ENCODE assay signal across 16 cellular contexts in the genomic region with DNA sequence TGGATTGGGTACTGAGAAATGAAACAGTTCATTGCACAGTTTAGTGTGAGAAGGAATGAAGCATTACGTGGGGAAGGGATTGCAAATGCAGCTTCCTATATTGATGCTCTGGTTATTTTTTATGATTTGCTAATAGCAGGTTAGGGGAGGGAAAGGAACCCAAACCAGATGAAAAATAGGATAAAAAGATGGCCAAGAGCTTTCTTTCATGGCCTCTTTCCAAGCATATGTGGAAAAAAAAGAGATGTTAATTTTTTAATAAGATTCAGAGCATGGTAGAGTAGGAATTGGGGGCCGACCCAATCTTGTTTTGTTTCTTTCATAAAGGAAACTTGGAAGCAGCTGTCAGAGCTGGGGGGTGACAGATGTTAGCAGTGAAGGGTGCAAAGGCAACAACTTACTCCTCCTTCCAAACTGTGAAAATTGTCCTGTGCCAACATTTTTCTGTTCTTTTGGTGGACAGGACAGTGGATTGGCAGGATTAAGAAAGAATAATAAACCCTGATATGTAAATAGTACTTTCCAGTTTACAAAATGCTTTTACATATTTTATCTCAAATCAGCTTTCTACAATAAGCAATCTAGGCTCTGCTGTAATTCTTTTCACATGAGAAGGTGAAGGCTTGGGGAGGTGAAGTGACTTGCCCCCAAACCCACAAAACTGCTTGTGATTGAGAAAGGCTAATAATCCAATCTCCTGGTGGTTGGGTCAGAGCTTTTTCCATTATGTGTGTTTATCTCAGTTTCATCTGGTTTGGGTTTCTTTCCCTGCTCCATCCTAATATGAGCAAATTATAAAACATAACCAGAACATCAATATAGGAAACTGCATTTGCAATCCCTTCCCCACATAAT.
A peak's percentile ranks its signal among the peaks of the same experiment; 100 is the strongest.
DNase-seq lines count a peak whose midpoint lies in the region; ATAC-seq and TF ChIP-seq lines count a peak whose summit lies in the region.
"Had no signal": no experiment of that assay in that cellular context is flagged by ENCODE, and none has a peak within 500 bp of the region (broad histone marks: within the 10 kb centered on the region; RNA-seq: fewer than 3 reads in every experiment).

No MANE protein-coding gene starts in this region.

- H3K27me3 ChIP-seq in ascending aorta (no peaks in the 10 kb centered on the region), gastroesophageal sphincter (no peaks in the 10 kb centered on the region), transverse colon (no peaks in the 10 kb centered on the region), BE2C (no peaks in the 10 kb centered on the region), Peyer's patch (no peaks in the 10 kb centered on the region)

- no peak for ATAC-seq in gastroesophageal sphincter
- no peak for ATAC-seq in mucosa of descending colon

- peak overlapping the region; percentile 73 to 78 for H3K27ac ChIP-seq in ascending aorta
- H3K27ac ChIP-seq in gastroesophageal sphincter, result peak overlapping the region; percentile 48 to 86 (median 73)
- H3K27ac ChIP-seq in transverse colon, result peak overlapping the region; percentile 5 to 52 (median 32)
- H3K27ac ChIP-seq in Peyer's patch, result no peak overlapping the region
- H3K27ac ChIP-seq: 22Rv1, PC-9 had no signal

- DNase-seq in NCI-H1694 treated with DMSO at 0.1 percent for 48 hours (lab: John Stamatoyannopoulos, UW), result peak; percentile 28
- DNase-seq in NCI-H1694 (lab: John Stamatoyannopoulos, UW), result no peak
- DNase-seq in ascending aorta (ENCODE audit: low spot score in 2 of 2), result no peak
- no peak for DNase-seq in transverse colon
- no peak for DNase-seq in BE2C
- no peak for DNase-seq in Peyer's patch
- no peak for DNase-seq in mucosa of descending colon
- DNase-seq: C1 segment of cervical spinal cord, DMS153, H9, MV-4-11, NCI-H2081 treated with DMSO at 0.1 percent for 48 hours, NCI-H345, PC-9 had no signal

- WGBS in gastroesophageal sphincter (ENCODE audit: low coverage in 1 of 2), 2 donors, result 7 to 24% methylated on average over 2 of the region's 2 CpGs
- 51 to 55% methylated on average over 2 of the region's 2 CpGs for WGBS in transverse colon (ENCODE audit: low coverage in 1 of 2), 2 donors

- no peak for TF ChIP-seq CTCF in ascending aorta (IDR thresholded peaks at IDR 0.05)
- no peak for TF ChIP-seq CTCF in gastroesophageal sphincter (IDR thresholded peaks at IDR 0.05)
- no peak for TF ChIP-seq CTCF in transverse colon (IDR thresholded peaks at IDR 0.05)
- no peak for TF ChIP-seq CTCF in BE2C (IDR thresholded peaks at IDR 0.05; ENCODE audit: low read depth, low read length)
- TF ChIP-seq CTCF in Peyer's patch (IDR thresholded peaks at IDR 0.05), result no peak
- no peak for TF ChIP-seq CTCF in mucosa of descending colon (IDR thresholded peaks at IDR 0.05)

- H3K4me3 ChIP-seq in ascending aorta (no peak overlapping the region), gastroesophageal sphincter (no peak overlapping the region), transverse colon (no peak overlapping the region), BE2C (ENCODE audit: low read depth, low read length) (no peak overlapping the region), Peyer's patch (no peak overlapping the region), mucosa of descending colon (no peak overlapping the region)
- H3K4me3 ChIP-seq: PC-9 had no signal

- in situ Hi-C loops in transverse colon (cut with MboI; ENCODE audit: low pct_ligation_motif_present in 1 of 4, low pct_unique_long_range_greater_than_20kb in 1 of 4, low sequenced_read_pairs in 3 of 4), result no loop called here

- peaks cover 0 to 23% of the 10 kb centered on the region in 2 donors for H3K4me1 ChIP-seq in ascending aorta
- peaks cover 5 to 43% (median 12%) of the 10 kb centered on the region in 3 donors for H3K4me1 ChIP-seq in gastroesophageal sphincter
- H3K4me1 ChIP-seq in transverse colon, result peaks cover 0 to 5% (median 0%) of the 10 kb centered on the region in 4 donors
- no peaks in the 10 kb centered on the region for H3K4me1 ChIP-seq in BE2C
- H3K4me1 ChIP-seq in Peyer's patch, result no peaks in the 10 kb centered on the region
- no peaks in the 10 kb centered on the region for H3K4me1 ChIP-seq in mucosa of descending colon (ENCODE audit: low read depth)

- no peak for TF ChIP-seq EP300 in gastroesophageal sphincter (IDR thresholded peaks at IDR 0.05)
- no peak for TF ChIP-seq EP300 in transverse colon (IDR thresholded peaks at IDR 0.05; ENCODE audit: low read depth)

- TF ChIP-seq POLR2A in gastroesophageal sphincter (IDR thresholded peaks at IDR 0.05) (no peak), transverse colon (IDR thresholded peaks at IDR 0.05) (no peak), Peyer's patch (IDR thresholded peaks at IDR 0.05) (no peak)

- no peaks in the 10 kb centered on the region for H3K36me3 ChIP-seq in ascending aorta
- no peaks in the 10 kb centered on the region for H3K36me3 ChIP-seq in gastroesophageal sphincter
- no peaks in the 10 kb centered on the region for H3K36me3 ChIP-seq in transverse colon
- H3K36me3 ChIP-seq in BE2C, result no peaks in the 10 kb centered on the region
- no peaks in the 10 kb centered on the region for H3K36me3 ChIP-seq in Peyer's patch
- H3K36me3 ChIP-seq in mucosa of descending colon (ENCODE audit: low read depth), result no peaks in the 10 kb centered on the region

- H3K9me3 ChIP-seq in ascending aorta (no peaks in the 10 kb centered on the region), gastroesophageal sphincter (no peaks in the 10 kb centered on the region), transverse colon (no peaks in the 10 kb centered on the region), BE2C (no peaks in the 10 kb centered on the region), Peyer's patch (no peaks in the 10 kb centered on the region), mucosa of descending colon (no peaks in the 10 kb centered on the region)

- intact Hi-C loops in ascending aorta (cut with DNase I), result loop anchor here (10.0 kb wide), 2 partner anchors 272 to 832 kb away; partner anchors contain the start of gene ETAA1
- intact Hi-C loops in transverse colon (cut with DNase I; ENCODE audit: low total_unique reads), result no loop called here
- intact Hi-C loops in mucosa of descending colon (cut with DNase I, micrococcal nuclease), result no loop called here

Comparison
In these comparisons a context has a peak if more than half of its experiments do, and no peak if none do; other contexts are left out.
1. H3K27ac ChIP-seq: peak in ascending aorta (2 of 2), gastroesophageal sphincter (4 of 4) and transverse colon (4 of 4); none in Peyer's patch (0 of 4).